Comparison of ENCODE assay signal across 1 cellular context in the genomic region with DNA sequence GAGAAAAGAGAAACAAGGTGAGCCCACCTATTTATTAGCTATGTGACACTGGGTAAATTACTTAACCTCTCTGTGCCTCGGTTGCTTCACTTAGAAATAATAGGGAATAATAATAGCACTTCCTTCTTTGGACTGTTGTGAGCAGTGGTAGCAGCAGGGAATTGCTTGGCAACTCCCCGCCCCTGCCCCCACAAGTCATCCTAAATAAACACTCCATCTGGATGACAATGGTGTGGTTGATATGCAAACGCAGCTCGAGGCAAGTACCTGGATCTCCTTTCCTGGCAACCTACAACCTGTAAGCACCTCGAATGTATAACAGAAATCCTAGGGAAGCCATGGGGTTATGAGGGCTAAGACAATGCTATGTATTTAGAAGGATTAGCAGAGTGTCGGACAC.
TF ChIP-seq lines count a peak whose summit lies in the region.

No MANE protein-coding gene starts in this region.

TF ChIP-seq in WTC11, 78 proteins besides CTCF, POLR2A, EP300 and RAD21 (continued from another document):
- TF ChIP-seq, protein P1, sequence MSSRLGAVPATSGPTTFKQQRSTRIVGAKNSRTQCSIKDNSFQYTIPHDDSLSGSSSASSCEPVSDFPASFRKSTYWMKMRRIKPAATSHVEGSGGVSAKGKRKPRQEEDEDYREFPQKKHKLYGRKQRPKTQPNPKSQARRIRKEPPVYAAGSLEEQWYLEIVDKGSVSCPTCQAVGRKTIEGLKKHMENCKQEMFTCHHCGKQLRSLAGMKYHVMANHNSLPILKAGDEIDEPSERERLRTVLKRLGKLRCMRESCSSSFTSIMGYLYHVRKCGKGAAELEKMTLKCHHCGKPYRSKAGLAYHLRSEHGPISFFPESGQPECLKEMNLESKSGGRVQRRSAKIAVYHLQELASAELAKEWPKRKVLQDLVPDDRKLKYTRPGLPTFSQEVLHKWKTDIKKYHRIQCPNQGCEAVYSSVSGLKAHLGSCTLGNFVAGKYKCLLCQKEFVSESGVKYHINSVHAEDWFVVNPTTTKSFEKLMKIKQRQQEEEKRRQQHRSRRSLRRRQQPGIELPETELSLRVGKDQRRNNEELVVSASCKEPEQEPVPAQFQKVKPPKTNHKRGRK (CRISPR knock-in tag; IDR thresholded peaks at IDR 0.05; ENCODE audit: borderline replicate concordance) = no peak
- TF ChIP-seq, protein P2, sequence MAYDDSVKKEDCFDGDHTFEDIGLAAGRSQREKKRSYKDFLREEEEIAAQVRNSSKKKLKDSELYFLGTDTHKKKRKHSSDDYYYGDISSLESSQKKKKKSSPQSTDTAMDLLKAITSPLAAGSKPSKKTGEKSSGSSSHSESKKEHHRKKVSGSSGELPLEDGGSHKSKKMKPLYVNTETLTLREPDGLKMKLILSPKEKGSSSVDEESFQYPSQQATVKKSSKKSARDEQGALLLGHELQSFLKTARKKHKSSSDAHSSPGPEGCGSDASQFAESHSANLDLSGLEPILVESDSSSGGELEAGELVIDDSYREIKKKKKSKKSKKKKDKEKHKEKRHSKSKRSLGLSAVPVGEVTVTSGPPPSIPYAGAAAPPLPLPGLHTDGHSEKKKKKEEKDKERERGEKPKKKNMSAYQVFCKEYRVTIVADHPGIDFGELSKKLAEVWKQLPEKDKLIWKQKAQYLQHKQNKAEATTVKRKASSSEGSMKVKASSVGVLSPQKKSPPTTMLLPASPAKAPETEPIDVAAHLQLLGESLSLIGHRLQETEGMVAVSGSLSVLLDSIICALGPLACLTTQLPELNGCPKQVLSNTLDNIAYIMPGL (CRISPR knock-in tag; IDR thresholded peaks at IDR 0.05) = no peak
- TF ChIP-seq SMAD4 (CRISPR knock-in tag; IDR thresholded peaks at IDR 0.05) (no peak), CREB1 (CRISPR knock-in tag; IDR thresholded peaks at IDR 0.05) (no peak)
- TF ChIP-seq, protein P3, sequence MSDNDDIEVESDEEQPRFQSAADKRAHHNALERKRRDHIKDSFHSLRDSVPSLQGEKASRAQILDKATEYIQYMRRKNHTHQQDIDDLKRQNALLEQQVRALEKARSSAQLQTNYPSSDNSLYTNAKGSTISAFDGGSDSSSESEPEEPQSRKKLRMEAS (CRISPR knock-in tag; IDR thresholded peaks at IDR 0.05) = no peak
- TF ChIP-seq, protein P4, sequence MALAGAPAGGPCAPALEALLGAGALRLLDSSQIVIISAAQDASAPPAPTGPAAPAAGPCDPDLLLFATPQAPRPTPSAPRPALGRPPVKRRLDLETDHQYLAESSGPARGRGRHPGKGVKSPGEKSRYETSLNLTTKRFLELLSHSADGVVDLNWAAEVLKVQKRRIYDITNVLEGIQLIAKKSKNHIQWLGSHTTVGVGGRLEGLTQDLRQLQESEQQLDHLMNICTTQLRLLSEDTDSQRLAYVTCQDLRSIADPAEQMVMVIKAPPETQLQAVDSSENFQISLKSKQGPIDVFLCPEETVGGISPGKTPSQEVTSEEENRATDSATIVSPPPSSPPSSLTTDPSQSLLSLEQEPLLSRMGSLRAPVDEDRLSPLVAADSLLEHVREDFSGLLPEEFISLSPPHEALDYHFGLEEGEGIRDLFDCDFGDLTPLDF (CRISPR knock-in tag; IDR thresholded peaks at IDR 0.05) = no peak
- TF ChIP-seq, protein P5, sequence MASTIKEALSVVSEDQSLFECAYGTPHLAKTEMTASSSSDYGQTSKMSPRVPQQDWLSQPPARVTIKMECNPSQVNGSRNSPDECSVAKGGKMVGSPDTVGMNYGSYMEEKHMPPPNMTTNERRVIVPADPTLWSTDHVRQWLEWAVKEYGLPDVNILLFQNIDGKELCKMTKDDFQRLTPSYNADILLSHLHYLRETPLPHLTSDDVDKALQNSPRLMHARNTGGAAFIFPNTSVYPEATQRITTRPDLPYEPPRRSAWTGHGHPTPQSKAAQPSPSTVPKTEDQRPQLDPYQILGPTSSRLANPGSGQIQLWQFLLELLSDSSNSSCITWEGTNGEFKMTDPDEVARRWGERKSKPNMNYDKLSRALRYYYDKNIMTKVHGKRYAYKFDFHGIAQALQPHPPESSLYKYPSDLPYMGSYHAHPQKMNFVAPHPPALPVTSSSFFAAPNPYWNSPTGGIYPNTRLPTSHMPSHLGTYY (CRISPR knock-in tag; IDR thresholded peaks at IDR 0.05) = no peak
- TF ChIP-seq, protein P6, sequence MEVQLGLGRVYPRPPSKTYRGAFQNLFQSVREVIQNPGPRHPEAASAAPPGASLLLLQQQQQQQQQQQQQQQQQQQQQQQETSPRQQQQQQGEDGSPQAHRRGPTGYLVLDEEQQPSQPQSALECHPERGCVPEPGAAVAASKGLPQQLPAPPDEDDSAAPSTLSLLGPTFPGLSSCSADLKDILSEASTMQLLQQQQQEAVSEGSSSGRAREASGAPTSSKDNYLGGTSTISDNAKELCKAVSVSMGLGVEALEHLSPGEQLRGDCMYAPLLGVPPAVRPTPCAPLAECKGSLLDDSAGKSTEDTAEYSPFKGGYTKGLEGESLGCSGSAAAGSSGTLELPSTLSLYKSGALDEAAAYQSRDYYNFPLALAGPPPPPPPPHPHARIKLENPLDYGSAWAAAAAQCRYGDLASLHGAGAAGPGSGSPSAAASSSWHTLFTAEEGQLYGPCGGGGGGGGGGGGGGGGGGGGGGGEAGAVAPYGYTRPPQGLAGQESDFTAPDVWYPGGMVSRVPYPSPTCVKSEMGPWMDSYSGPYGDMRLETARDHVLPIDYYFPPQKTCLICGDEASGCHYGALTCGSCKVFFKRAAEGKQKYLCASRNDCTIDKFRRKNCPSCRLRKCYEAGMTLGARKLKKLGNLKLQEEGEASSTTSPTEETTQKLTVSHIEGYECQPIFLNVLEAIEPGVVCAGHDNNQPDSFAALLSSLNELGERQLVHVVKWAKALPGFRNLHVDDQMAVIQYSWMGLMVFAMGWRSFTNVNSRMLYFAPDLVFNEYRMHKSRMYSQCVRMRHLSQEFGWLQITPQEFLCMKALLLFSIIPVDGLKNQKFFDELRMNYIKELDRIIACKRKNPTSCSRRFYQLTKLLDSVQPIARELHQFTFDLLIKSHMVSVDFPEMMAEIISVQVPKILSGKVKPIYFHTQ (CRISPR knock-in tag; IDR thresholded peaks at IDR 0.05) = no peak
- TF ChIP-seq, protein P7, sequence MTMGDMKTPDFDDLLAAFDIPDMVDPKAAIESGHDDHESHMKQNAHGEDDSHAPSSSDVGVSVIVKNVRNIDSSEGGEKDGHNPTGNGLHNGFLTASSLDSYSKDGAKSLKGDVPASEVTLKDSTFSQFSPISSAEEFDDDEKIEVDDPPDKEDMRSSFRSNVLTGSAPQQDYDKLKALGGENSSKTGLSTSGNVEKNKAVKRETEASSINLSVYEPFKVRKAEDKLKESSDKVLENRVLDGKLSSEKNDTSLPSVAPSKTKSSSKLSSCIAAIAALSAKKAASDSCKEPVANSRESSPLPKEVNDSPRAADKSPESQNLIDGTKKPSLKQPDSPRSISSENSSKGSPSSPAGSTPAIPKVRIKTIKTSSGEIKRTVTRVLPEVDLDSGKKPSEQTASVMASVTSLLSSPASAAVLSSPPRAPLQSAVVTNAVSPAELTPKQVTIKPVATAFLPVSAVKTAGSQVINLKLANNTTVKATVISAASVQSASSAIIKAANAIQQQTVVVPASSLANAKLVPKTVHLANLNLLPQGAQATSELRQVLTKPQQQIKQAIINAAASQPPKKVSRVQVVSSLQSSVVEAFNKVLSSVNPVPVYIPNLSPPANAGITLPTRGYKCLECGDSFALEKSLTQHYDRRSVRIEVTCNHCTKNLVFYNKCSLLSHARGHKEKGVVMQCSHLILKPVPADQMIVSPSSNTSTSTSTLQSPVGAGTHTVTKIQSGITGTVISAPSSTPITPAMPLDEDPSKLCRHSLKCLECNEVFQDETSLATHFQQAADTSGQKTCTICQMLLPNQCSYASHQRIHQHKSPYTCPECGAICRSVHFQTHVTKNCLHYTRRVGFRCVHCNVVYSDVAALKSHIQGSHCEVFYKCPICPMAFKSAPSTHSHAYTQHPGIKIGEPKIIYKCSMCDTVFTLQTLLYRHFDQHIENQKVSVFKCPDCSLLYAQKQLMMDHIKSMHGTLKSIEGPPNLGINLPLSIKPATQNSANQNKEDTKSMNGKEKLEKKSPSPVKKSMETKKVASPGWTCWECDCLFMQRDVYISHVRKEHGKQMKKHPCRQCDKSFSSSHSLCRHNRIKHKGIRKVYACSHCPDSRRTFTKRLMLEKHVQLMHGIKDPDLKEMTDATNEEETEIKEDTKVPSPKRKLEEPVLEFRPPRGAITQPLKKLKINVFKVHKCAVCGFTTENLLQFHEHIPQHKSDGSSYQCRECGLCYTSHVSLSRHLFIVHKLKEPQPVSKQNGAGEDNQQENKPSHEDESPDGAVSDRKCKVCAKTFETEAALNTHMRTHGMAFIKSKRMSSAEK (CRISPR knock-in tag; IDR thresholded peaks at IDR 0.05; ENCODE audit: borderline replicate concordance) = no peak
- TF ChIP-seq, protein P8, sequence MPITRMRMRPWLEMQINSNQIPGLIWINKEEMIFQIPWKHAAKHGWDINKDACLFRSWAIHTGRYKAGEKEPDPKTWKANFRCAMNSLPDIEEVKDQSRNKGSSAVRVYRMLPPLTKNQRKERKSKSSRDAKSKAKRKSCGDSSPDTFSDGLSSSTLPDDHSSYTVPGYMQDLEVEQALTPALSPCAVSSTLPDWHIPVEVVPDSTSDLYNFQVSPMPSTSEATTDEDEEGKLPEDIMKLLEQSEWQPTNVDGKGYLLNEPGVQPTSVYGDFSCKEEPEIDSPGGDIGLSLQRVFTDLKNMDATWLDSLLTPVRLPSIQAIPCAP (CRISPR knock-in tag; IDR thresholded peaks at IDR 0.05) = no peak
TF ChIP-seq in WTC11: peak in this region for 9.
